Comparison of ENCODE assay signal across 8 cellular contexts in genomic region chr18:46071894-46072867, GRCh38. TPM values are rescaled to one million over a fixed set of nuclear protein-coding genes. Genes with fewer than 3 reads are reported as not detected.
A peak's percentile ranks its signal among the peaks of the same experiment; 100 is the strongest.
DNase-seq lines count a peak whose midpoint lies in the region; ATAC-seq and TF ChIP-seq lines count a peak whose summit lies in the region.

A gene with protein sequence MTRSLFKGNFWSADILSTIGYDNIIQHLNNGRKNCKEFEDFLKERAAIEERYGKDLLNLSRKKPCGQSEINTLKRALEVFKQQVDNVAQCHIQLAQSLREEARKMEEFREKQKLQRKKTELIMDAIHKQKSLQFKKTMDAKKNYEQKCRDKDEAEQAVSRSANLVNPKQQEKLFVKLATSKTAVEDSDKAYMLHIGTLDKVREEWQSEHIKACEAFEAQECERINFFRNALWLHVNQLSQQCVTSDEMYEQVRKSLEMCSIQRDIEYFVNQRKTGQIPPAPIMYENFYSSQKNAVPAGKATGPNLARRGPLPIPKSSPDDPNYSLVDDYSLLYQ (minus strand): TSS chr18:46072260. CDS start chr18:46072188, 72 bp downstream.

- H3K27me3 Mint-ChIP-seq in naive thymus-derived CD4-positive, alpha-beta T cell, result no peaks in the 10 kb centered on the region

- DNase-seq in GM13977 (ENCODE audit: low spot score), result peak; percentile 46
- peak; percentile 18 for DNase-seq in NCI-H748 treated with DMSO at 0.1 percent for 48 hours (lab: John Stamatoyannopoulos, UW)
- peak; percentile 52 for DNase-seq in activated T-cell treated with anti-CD3 and anti-CD28 coated beads for 4 hours
- peak; percentile 36 to 67 (median 64) for DNase-seq in naive thymus-derived CD4-positive, alpha-beta T cell
- peak; percentile 25 to 65 (median 50) for DNase-seq in stimulated activated naive CD4-positive, alpha-beta T cell (lab: John Stamatoyannopoulos, UW)
- no peak for DNase-seq in epidermal melanocyte (ENCODE audit: insufficient read length, low spot score)

- H3K4me1 Mint-ChIP-seq in naive thymus-derived CD4-positive, alpha-beta T cell, result peaks cover 23 to 48% (median 40%) of the 10 kb centered on the region in 7 donors

- H3K4me1 ChIP-seq in naive thymus-derived CD4-positive, alpha-beta T cell (ENCODE audit: control insufficient read depth in 2 of 2, insufficient read depth in 2 of 2, low read length in 2 of 2), result peaks cover 13 to 25% of the 10 kb centered on the region in 2 donors

- POLR2A ChIA-PET in naive thymus-derived CD4-positive, alpha-beta T cell (lab: Charles Lee), result interaction anchor here (0.7 to 2.5 kb wide), 6 partner anchors 17 to 406 kb away, joined by 3 to 13 read pairs (median 4); no protein-coding TSS in a partner anchor

- peak; percentile 69 for ATAC-seq in HG02798 (IDR thresholded peaks at IDR 0.05; ENCODE audit: poor library complexity, unreplicated experiment)
- ATAC-seq in esophagus mucosa, result peak; percentile 73
- ATAC-seq in naive thymus-derived CD4-positive, alpha-beta T cell, result peak; percentile 86

- H3K36me3 ChIP-seq in naive thymus-derived CD4-positive, alpha-beta T cell (ENCODE audit: control insufficient read depth in 2 of 3, insufficient read depth in 3 of 3, low read length in 3 of 3), result peaks cover 0 to 4% (median 0%) of the 10 kb centered on the region in 3 experiments

- peak within 1 kb of the TSS; percentile 42 to 88 (median 75) for H3K27ac Mint-ChIP-seq in naive thymus-derived CD4-positive, alpha-beta T cell

- H3K36me3 Mint-ChIP-seq in naive thymus-derived CD4-positive, alpha-beta T cell, result peaks cover 0 to 4% (median 3%) of the 10 kb centered on the region in 5 donors

- CTCF ChIA-PET in naive thymus-derived CD4-positive, alpha-beta T cell (lab: Charles Lee), result interaction anchor here (0.8 to 2.7 kb wide), 12 partner anchors 8 to 414 kb away, joined by 3 to 17 read pairs (median 4); no protein-coding TSS in a partner anchor

- TF ChIP-seq CTCF in GM13977 (IDR thresholded peaks at IDR 0.05; ENCODE audit: extremely low read depth, insufficient read depth, missing control alignments), result no peak

- in situ Hi-C loops in GM13977 (cut with MboI; ENCODE audit: low pct_unique_long_range_greater_than_20kb, low sequenced_read_pairs, unreplicated experiment), result no loop called here

- peak within 1 kb of the TSS; percentile 71 to 90 (median 86) for H3K4me3 Mint-ChIP-seq in naive thymus-derived CD4-positive, alpha-beta T cell

- peak within 1 kb of the TSS; percentile 73 for H3K27ac ChIP-seq in naive thymus-derived CD4-positive, alpha-beta T cell (ENCODE audit: low read depth, low read length)

- H3K4me3 ChIP-seq in naive thymus-derived CD4-positive, alpha-beta T cell (ENCODE audit: low read length), result peak within 1 kb of the TSS; percentile 69

- intact Hi-C loops in naive thymus-derived CD4-positive, alpha-beta T cell (cut with micrococcal nuclease), result loop anchor here (1.0 to 2.0 kb wide), 3 partner anchors 33 to 191 kb away; partner anchors contain the start of gene HAUS1 (in 1 of the 2)

- no peaks in the 10 kb centered on the region for H3K9me3 ChIP-seq in naive thymus-derived CD4-positive, alpha-beta T cell (ENCODE audit: control insufficient read depth in 2 of 3, low read length in 3 of 3)

- peaks cover 0 to 4% (median 0%) of the 10 kb centered on the region in 11 donors for H3K9me3 Mint-ChIP-seq in naive thymus-derived CD4-positive, alpha-beta T cell

- no peaks in the 10 kb centered on the region for H3K27me3 ChIP-seq in naive thymus-derived CD4-positive, alpha-beta T cell (ENCODE audit: control insufficient read depth in 2 of 2, insufficient read depth in 2 of 2, low read length in 2 of 2)

RNA-seq across cellular contexts. Expression of the gene that starts here (rescaled TPM):
- total RNA-seq in esophagus mucosa, result 4.7 TPM
- 10 to 100 TPM; 11.1 to 24.6 (median 15.2) TPM for total RNA-seq in naive thymus-derived CD4-positive, alpha-beta T cell
- polyA plus RNA-seq in naive thymus-derived CD4-positive, alpha-beta T cell, result 10 to 100 TPM; 13.5 to 15.9 TPM
